In the genomic region with DNA sequence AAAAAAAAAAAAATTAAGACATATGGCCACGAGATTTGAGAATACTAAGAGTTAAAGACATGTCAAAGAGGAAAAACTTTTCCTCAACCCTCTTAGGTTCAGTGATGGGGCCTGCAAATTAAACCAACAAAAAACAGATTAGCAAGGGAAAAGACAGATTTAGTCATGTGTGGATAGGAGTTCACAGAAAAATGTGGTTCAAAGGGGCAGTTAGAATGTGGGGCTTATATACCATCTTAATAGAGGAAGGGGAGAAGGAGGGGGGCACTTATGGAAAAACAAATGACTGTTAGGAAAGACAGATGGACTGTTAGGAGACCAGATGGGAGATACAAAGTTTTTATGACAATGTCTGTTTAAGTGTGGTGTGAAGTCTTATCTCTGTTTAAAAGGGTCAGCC, we compare ENCODE assay signal across 21 cellular contexts.
"Had no signal": no experiment of that assay in that cellular context is flagged by ENCODE, and none has a peak within 500 bp of the region (broad histone marks: within the 10 kb centered on the region; RNA-seq: fewer than 3 reads in every experiment).

No MANE protein-coding gene starts in this region.

- H3K4me1 Mint-ChIP-seq: activated naive CD8-positive, alpha-beta T cell treated with anti-CD3 and anti-CD28 coated beads, Interleukin-2, amount 50 U/mL, for 24 hours; brain; nephron progenitor cell; T-cell had no signal

- DNase-seq: activated CD4-positive, alpha-beta T cell treated with anti-CD3 and anti-CD28 coated beads, Interleukin-2, amount 10 ng/mL, durations not matched to agents 7 days and 5 days; activated CD4-positive, CD25-positive, alpha-beta regulatory T cell; activated effector memory CD4-positive, alpha-beta T cell treated with Interleukin-2 at 50 U/mL for 16 hours; activated naive CD4-positive, alpha-beta T cell treated with anti-CD3 and anti-CD28 coated beads, Interleukin-2, amount 10 ng/mL, durations not matched to agents 7 days and 5 days; activated naive CD8-positive, alpha-beta T cell treated with anti-CD3 and anti-CD28 coated beads, Interleukin-2, amount 50 U/mL, for 24 hours; anterior cingulate cortex; caudate nucleus; endodermal cell; foreskin keratinocyte; hippocampal formation; left cardiac atrium; mesendoderm; nephron progenitor cell; occipital lobe; posterior cingulate gyrus; sigmoid colon; stimulated activated naive CD4-positive, alpha-beta T cell; substantia nigra; T-cell; T-helper 9 cell had no signal

- H3K27me3 Mint-ChIP-seq: activated CD4-positive, alpha-beta T cell treated with anti-CD3 and anti-CD28 coated beads, Interleukin-2, amount 10 ng/mL, durations not matched to agents 7 days and 5 days; activated naive CD4-positive, alpha-beta T cell treated with anti-CD3 and anti-CD28 coated beads, Interleukin-2, amount 10 ng/mL, durations not matched to agents 7 days and 5 days; activated naive CD8-positive, alpha-beta T cell treated with anti-CD3 and anti-CD28 coated beads, Interleukin-2, amount 50 U/mL, for 24 hours; brain; T-cell had no signal

- H3K9me3 Mint-ChIP-seq: activated CD4-positive, alpha-beta T cell treated with anti-CD3 and anti-CD28 coated beads, Interleukin-2, amount 10 ng/mL, durations not matched to agents 7 days and 5 days; activated naive CD4-positive, alpha-beta T cell treated with anti-CD3 and anti-CD28 coated beads, Interleukin-2, amount 10 ng/mL, durations not matched to agents 7 days and 5 days; activated naive CD8-positive, alpha-beta T cell treated with anti-CD3 and anti-CD28 coated beads, Interleukin-2, amount 50 U/mL, for 24 hours; brain; endodermal cell; nephron progenitor cell; T-cell had no signal

- H3K36me3 Mint-ChIP-seq: brain had no signal

- ATAC-seq: activated naive CD8-positive, alpha-beta T cell treated with anti-CD3 and anti-CD28 coated beads, Interleukin-2, amount 50 U/mL, for 24 hours; foreskin keratinocyte; left cardiac atrium; T-cell had no signal

- H3K27ac Mint-ChIP-seq: activated CD4-positive, alpha-beta T cell treated with anti-CD3 and anti-CD28 coated beads, Interleukin-2, amount 10 ng/mL, durations not matched to agents 7 days and 5 days; activated naive CD4-positive, alpha-beta T cell treated with anti-CD3 and anti-CD28 coated beads, Interleukin-2, amount 10 ng/mL, durations not matched to agents 7 days and 5 days; activated naive CD8-positive, alpha-beta T cell treated with anti-CD3 and anti-CD28 coated beads, Interleukin-2, amount 50 U/mL, for 24 hours; nephron progenitor cell; T-cell had no signal

- H3K4me3 Mint-ChIP-seq: activated CD4-positive, alpha-beta T cell treated with anti-CD3 and anti-CD28 coated beads, Interleukin-2, amount 10 ng/mL, durations not matched to agents 7 days and 5 days; activated naive CD4-positive, alpha-beta T cell treated with anti-CD3 and anti-CD28 coated beads, Interleukin-2, amount 10 ng/mL, durations not matched to agents 7 days and 5 days; activated naive CD8-positive, alpha-beta T cell treated with anti-CD3 and anti-CD28 coated beads, Interleukin-2, amount 50 U/mL, for 24 hours; endodermal cell; nephron progenitor cell; T-cell had no signal
